In genomic region chr4:38980903-38981676, GRCh38 we compare ENCODE assay signal across 11 cellular contexts. TPM values are rescaled to one million over a fixed set of nuclear protein-coding genes. Genes with fewer than 3 reads are reported as not detected.
DNase-seq lines count a peak whose midpoint lies in the region; ATAC-seq and TF ChIP-seq lines count a peak whose summit lies in the region.
"Had no signal": no experiment of that assay in that cellular context is flagged by ENCODE, and none has a peak within 500 bp of the region (broad histone marks: within the 10 kb centered on the region; RNA-seq: fewer than 3 reads in every experiment).

No MANE protein-coding gene starts in this region.

- peaks cover 53% of the 10 kb centered on the region for H3K4me1 Mint-ChIP-seq in activated T-helper 2 cell treated with anti-CD3 and anti-CD28 coated beads, Interferon-gamma antibody, Interleukin-2, Interleukin-4, amounts not matched to agents 10 μg/mL and 5 μg/mL and 100 μg/mL, durations not matched to agents 14 hours and 24 hours and 36 hours (ENCODE audit: low read depth)

- peak overlapping the region; percentile 81 for H3K27ac Mint-ChIP-seq in activated T-helper 2 cell treated with anti-CD3 and anti-CD28 coated beads, Interferon-gamma antibody, Interleukin-2, Interleukin-4, amounts not matched to agents 10 μg/mL and 5 μg/mL and 100 μg/mL, durations not matched to agents 14 hours and 24 hours and 36 hours

- ATAC-seq in HG03354 (IDR thresholded peaks at IDR 0.05; ENCODE audit: poor library complexity, severe bottlenecking, unreplicated experiment), result no peak

- no peak overlapping the region for H3K4me3 ChIP-seq in tibial artery
- no peak overlapping the region for H3K4me3 ChIP-seq in tibial nerve
- H3K4me3 ChIP-seq: skin epidermis had no signal

- no peaks in the 10 kb centered on the region for H3K27me3 Mint-ChIP-seq in activated T-helper 2 cell treated with anti-CD3 and anti-CD28 coated beads, Interferon-gamma antibody, Interleukin-2, Interleukin-4, amounts not matched to agents 10 μg/mL and 5 μg/mL and 100 μg/mL, durations not matched to agents 14 hours and 24 hours and 36 hours (ENCODE audit: low read depth)

- H3K27ac ChIP-seq in tibial artery (no peak overlapping the region), tibial nerve (peak overlapping the region in 1 of 4 donors; percentile 2)

- no peaks in the 10 kb centered on the region for H3K36me3 ChIP-seq in tibial artery
- H3K36me3 ChIP-seq in tibial nerve, result no peaks in the 10 kb centered on the region

- intact Hi-C loops in activated T-helper 2 cell treated with anti-CD3 and anti-CD28 coated beads, Interferon-gamma antibody, Interleukin-2, Interleukin-4, amounts not matched to agents 10 μg/mL and 5 μg/mL and 100 μg/mL, durations not matched to agents 14 hours and 24 hours and 36 hours (cut with micrococcal nuclease), result loop anchor here (1.0 kb wide), 3 partner anchors 23 to 51 kb away; partner anchors contain the start of gene TMEM156
- intact Hi-C loops in tibial artery (cut with DNase I; ENCODE audit: low total_unique reads), result no loop called here

- H3K4me1 ChIP-seq in tibial artery (no peaks in the 10 kb centered on the region), tibial nerve (peaks cover 0 to 11% (median 0%) of the 10 kb centered on the region in 4 donors)

- peaks cover 68% of the 10 kb centered on the region for H3K36me3 Mint-ChIP-seq in activated T-helper 2 cell treated with anti-CD3 and anti-CD28 coated beads, Interferon-gamma antibody, Interleukin-2, Interleukin-4, amounts not matched to agents 10 μg/mL and 5 μg/mL and 100 μg/mL, durations not matched to agents 14 hours and 24 hours and 36 hours (ENCODE audit: low read depth)

- no peaks in the 10 kb centered on the region for H3K9me3 ChIP-seq in tibial artery
- no peaks in the 10 kb centered on the region for H3K9me3 ChIP-seq in tibial nerve

- no peaks in the 10 kb centered on the region for H3K27me3 ChIP-seq in tibial artery
- H3K27me3 ChIP-seq in tibial nerve, result no peaks in the 10 kb centered on the region

- H3K4me3 Mint-ChIP-seq in activated T-helper 2 cell treated with anti-CD3 and anti-CD28 coated beads, Interferon-gamma antibody, Interleukin-2, Interleukin-4, amounts not matched to agents 10 μg/mL and 5 μg/mL and 100 μg/mL, durations not matched to agents 14 hours and 24 hours and 36 hours (ENCODE audit: low read depth), result peak overlapping the region; percentile 31

- 67 to 82% methylated on average over 7 of the region's 7 CpGs for WGBS in tibial nerve, 2 donors

- no peak for TF ChIP-seq EP300 in tibial nerve (IDR thresholded peaks at IDR 0.05)

- TF ChIP-seq POLR2A in tibial nerve (IDR thresholded peaks at IDR 0.05), result no peak

- no peaks in the 10 kb centered on the region for H3K9me3 Mint-ChIP-seq in activated T-helper 2 cell treated with anti-CD3 and anti-CD28 coated beads, Interferon-gamma antibody, Interleukin-2, Interleukin-4, amounts not matched to agents 10 μg/mL and 5 μg/mL and 100 μg/mL, durations not matched to agents 14 hours and 24 hours and 36 hours

- DNase-seq in GM04504 (ENCODE audit: low read depth) (peak; percentile 73), HCEC 1CT (peak; percentile 77), kidney tubule cell (ENCODE audit: low spot score) (peak; percentile 15), tibial artery (no peak), NCI-H1417 (lab: John Stamatoyannopoulos, UW) (no peak), tibial nerve (ENCODE audit: low spot score in 2 of 2) (no peak)
- no peak for DNase-seq in activated T-helper 2 cell treated with anti-CD3 and anti-CD28 coated beads, Interferon-gamma antibody, Interleukin-2, Interleukin-4, amounts not matched to agents 10 μg/mL and 5 μg/mL and 100 μg/mL, durations not matched to agents 14 hours and 24 hours and 36 hours (ENCODE audit: low spot score)
- DNase-seq: KG1, substantia nigra had no signal

- TF ChIP-seq CTCF in tibial artery (IDR thresholded peaks at IDR 0.05) (no peak), tibial nerve (IDR thresholded peaks at IDR 0.05) (no peak)

RNA-seq across cellular contexts. Expression of gene TMEM156, which starts 51.1 kb away (rescaled TPM):
- 17.6 and 17.8 TPM in 2 replicates for total RNA-seq in activated T-helper 2 cell treated with anti-CD3 and anti-CD28 coated beads, Interferon-gamma antibody, Interleukin-2, Interleukin-4, amounts not matched to agents 10 μg/mL and 5 μg/mL and 100 μg/mL, durations not matched to agents 14 hours and 24 hours and 36 hours
- total RNA-seq in tibial nerve, result 1 to 10 TPM in 1 of 4 donors, under 1 TPM in 1, not detected in 2; 0.66 to 8.6 TPM

Comparison
In these comparisons a context has a peak if more than half of its experiments do, and no peak if none do; other contexts are left out.
1. DNase-seq: peak in GM04504 (single experiment), HCEC 1CT (single experiment) and kidney tubule cell (single experiment); none in activated T-helper 2 cell treated with anti-CD3 and anti-CD28 coated beads, Interferon-gamma antibody, Interleukin-2, Interleukin-4, amounts not matched to agents 10 μg/mL and 5 μg/mL and 100 μg/mL, durations not matched to agents 14 hours and 24 hours and 36 hours (single experiment), tibial artery (0 of 2), NCI-H1417 (0 of 3) and tibial nerve (0 of 2).